Comparison of ENCODE assay signal across 1 cellular context in the genomic region with DNA sequence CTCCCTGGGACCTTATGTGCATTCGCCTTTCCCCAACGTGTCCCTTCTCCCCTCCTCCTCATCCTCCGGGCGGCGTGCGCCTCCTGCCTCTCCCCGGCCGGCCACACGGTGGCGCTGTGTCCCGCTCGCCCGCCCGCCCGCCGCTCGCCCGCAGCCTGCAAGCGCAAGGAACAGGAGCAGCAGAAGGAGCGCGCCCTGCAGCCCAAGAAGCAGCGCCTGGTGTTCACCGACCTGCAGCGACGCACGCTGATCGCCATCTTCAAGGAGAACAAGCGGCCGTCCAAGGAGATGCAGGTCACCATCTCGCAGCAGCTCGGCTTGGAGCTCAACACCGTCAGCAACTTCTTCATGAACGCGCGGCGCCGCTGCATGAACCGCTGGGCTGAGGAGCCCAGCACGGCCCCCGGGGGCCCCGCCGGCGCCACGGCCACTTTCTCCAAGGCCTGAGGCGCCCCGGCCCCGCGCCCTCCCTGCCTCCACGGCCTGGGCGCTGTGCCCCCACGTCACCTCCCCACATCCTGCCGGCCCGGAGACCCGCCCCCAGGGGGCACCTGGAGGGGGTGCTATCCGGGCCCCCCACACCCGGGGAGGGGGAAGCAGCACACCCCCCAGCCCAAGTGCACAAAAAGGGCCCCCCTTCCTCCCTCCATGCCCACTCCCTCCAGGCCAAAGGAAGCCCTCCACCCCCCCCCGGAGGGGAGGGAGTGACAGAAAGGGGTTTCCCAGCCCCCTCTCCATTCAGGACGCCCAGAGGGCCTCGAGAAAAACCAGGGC.
A peak's percentile ranks its signal among the peaks of the same experiment; 100 is the strongest.
TF ChIP-seq lines count a peak whose summit lies in the region.

No MANE protein-coding gene starts in this region.

TF ChIP-seq in GM23338, 12 proteins besides CTCF, POLR2A, EP300 and RAD21 (continued from another document):
- TF ChIP-seq, protein P1, sequence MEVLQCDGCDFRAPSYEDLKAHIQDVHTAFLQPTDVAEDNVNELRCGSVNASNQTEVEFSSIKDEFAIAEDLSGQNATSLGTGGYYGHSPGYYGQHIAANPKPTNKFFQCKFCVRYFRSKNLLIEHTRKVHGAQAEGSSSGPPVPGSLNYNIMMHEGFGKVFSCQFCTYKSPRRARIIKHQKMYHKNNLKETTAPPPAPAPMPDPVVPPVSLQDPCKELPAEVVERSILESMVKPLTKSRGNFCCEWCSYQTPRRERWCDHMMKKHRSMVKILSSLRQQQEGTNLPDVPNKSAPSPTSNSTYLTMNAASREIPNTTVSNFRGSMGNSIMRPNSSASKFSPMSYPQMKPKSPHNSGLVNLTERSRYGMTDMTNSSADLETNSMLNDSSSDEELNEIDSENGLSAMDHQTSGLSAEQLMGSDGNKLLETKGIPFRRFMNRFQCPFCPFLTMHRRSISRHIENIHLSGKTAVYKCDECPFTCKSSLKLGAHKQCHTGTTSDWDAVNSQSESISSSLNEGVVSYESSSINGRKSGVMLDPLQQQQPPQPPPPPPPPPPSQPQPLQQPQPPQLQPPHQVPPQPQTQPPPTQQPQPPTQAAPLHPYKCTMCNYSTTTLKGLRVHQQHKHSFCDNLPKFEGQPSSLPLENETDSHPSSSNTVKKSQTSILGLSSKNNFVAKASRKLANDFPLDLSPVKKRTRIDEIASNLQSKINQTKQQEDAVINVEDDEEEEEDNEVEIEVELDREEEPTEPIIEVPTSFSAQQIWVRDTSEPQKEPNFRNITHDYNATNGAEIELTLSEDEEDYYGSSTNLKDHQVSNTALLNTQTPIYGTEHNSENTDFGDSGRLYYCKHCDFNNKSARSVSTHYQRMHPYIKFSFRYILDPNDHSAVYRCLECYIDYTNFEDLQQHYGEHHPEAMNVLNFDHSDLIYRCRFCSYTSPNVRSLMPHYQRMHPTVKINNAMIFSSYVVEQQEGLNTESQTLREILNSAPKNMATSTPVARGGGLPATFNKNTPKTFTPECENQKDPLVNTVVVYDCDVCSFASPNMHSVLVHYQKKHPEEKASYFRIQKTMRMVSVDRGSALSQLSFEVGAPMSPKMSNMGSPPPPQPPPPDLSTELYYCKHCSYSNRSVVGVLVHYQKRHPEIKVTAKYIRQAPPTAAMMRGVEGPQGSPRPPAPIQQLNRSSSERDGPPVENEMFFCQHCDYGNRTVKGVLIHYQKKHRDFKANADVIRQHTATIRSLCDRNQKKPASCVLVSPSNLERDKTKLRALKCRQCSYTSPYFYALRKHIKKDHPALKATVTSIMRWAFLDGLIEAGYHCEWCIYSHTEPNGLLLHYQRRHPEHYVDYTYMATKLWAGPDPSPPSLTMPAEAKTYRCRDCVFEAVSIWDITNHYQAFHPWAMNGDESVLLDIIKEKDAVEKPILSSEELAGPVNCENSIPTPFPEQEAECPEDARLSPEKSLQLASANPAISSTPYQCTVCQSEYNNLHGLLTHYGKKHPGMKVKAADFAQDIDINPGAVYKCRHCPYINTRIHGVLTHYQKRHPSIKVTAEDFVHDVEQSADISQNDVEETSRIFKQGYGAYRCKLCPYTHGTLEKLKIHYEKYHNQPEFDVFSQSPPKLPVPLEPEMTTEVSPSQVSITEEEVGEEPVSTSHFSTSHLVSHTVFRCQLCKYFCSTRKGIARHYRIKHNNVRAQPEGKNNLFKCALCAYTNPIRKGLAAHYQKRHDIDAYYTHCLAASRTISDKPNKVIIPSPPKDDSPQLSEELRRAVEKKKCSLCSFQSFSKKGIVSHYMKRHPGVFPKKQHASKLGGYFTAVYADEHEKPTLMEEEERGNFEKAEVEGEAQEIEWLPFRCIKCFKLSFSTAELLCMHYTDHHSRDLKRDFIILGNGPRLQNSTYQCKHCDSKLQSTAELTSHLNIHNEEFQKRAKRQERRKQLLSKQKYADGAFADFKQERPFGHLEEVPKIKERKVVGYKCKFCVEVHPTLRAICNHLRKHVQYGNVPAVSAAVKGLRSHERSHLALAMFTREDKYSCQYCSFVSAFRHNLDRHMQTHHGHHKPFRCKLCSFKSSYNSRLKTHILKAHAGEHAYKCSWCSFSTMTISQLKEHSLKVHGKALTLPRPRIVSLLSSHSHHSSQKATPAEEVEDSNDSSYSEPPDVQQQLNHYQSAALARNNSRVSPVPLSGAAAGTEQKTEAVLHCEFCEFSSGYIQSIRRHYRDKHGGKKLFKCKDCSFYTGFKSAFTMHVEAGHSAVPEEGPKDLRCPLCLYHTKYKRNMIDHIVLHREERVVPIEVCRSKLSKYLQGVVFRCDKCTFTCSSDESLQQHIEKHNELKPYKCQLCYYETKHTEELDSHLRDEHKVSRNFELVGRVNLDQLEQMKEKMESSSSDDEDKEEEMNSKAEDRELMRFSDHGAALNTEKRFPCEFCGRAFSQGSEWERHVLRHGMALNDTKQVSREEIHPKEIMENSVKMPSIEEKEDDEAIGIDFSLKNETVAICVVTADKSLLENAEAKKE (CRISPR knock-in tag; IDR thresholded peaks at IDR 0.05): 0 out of 2 replicates have a peak, but pooled peaks have one; percentile 3
